23 cellular contexts compared by ENCODE assay signal in the genomic region with DNA sequence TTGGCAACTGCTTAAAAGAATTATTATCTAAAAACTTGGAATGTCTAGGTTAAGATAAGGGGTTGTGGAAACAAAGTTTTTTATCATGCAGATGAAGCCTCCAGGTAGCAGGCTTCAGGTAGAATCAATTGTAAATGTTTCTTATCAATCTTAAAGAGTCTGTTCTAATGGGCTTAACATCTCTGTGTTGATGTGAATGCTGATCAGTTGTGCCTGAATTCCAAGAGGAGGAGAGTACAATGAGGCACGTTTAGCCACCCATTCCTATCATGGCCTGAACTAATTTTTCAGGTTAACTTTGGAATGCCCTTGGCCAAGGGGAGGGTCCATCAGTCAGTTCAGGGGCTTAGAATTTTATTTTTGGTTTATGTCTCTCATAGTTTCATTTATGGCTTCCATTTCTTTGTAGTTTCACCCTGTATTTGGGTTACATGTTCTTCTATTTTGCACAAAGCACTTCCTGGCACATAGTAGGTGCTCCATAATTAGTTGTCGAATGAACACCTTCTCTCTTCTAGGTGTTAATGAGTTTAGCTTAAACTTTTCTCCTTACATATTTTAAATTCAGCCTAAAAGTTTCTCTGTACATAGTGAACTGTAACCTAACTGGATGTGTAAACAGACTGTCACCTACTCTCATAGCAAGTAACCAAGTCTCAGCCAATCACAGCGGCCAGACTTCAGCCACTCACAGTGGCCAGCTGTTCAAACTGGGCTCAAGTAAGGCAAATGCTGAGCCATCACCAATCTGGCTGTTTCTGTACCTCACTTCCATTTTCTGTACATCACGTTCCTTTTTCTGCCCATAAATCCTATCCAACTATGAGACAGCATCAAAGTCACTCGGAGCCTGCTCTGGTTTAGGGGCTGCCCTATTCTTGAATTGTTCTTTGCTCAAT. TPM values are rescaled to one million over a fixed set of nuclear protein-coding genes. Genes with fewer than 3 reads are reported as not detected.
DNase-seq lines count a peak whose midpoint lies in the region; ATAC-seq, FAIRE-seq and TF ChIP-seq lines count a peak whose summit lies in the region.
"Had no signal": no experiment of that assay in that cellular context is flagged by ENCODE, and none has a peak within 500 bp of the region (broad histone marks: within the 10 kb centered on the region; RNA-seq: fewer than 3 reads in every experiment).

No MANE protein-coding gene starts in this region.

- no peak overlapping the region for H2BK15ac ChIP-seq in H1 (ENCODE audit: low read length)

- no peak overlapping the region for H2BK5ac ChIP-seq in H1 (ENCODE audit: low read depth, low read length)

- no peaks in the 10 kb centered on the region for H3K79me2 ChIP-seq in H1 (ENCODE audit: control insufficient read depth in 1 of 2, insufficient read depth in 2 of 2, low read length in 2 of 2)
- H3K79me2 ChIP-seq: parathyroid adenoma had no signal

- no peak overlapping the region for H3K4me3 Mint-ChIP-seq in activated CD8-positive, alpha-beta memory T cell treated with anti-CD3 and anti-CD28 coated beads, Interleukin-2, amount 10 ng/mL, durations not matched to agents 7 days and 5 days

- peak overlapping the region in 1 of 2 experiments; percentile 56; a peak in 2 of 4 replicates for H3K4me2 ChIP-seq in H1 (ENCODE audit: insufficient read depth in 1 of 2, low read depth in 2 of 2, low read length in 2 of 2)
- H3K4me2 ChIP-seq: SK-N-SH had no signal

- H3K4me1 ChIP-seq in H1 (replicated peaks in 1 of 4; ENCODE audit: control insufficient read depth in 3 of 4, insufficient read depth in 4 of 4, low read length in 3 of 4) (peaks cover 0 to 6% (median 2%) of the 10 kb centered on the region in 4 experiments; a peak in 3 of 7 replicates), pancreas (peaks cover 0 to 6% (median 0%) of the 10 kb centered on the region in 3 donors)
- H3K4me1 ChIP-seq: foreskin keratinocyte, HAP-1, parathyroid adenoma, testis had no signal

- no peak overlapping the region for H3K14ac ChIP-seq in H1 (ENCODE audit: insufficient read length)

- H3K9me3 Mint-ChIP-seq in activated CD8-positive, alpha-beta memory T cell treated with anti-CD3 and anti-CD28 coated beads, Interleukin-2, amount 10 ng/mL, durations not matched to agents 7 days and 5 days (ENCODE audit: low read depth), result no peaks in the 10 kb centered on the region

- 0 out of 2 replicates have a peak overlapping the region, but pooled peaks have one; percentile 82 for H2AK5ac ChIP-seq in H1 (ENCODE audit: low read depth, low read length)

- no peak overlapping the region for H3K23ac ChIP-seq in H1 (ENCODE audit: insufficient read length)

- no peak overlapping the region for H4K5ac ChIP-seq in H1 (ENCODE audit: insufficient read length, low read depth, low read length)

- H3K27ac ChIP-seq in H1 (ENCODE audit: low read depth, low read length) (no peak overlapping the region), pancreas (no peak overlapping the region)
- H3K27ac ChIP-seq: foreskin keratinocyte, parathyroid adenoma, skin epidermis, testis had no signal

- H2BK120ac ChIP-seq in H1 (replicated peaks; ENCODE audit: low read depth, low read length), result no peak overlapping the region

- TF ChIP-seq POLR2A in H1 (IDR thresholded peaks at IDR 0.05; ENCODE audit: control extremely low read depth in 1 of 2, low read depth in 2 of 2, low read length in 2 of 2), result no peak

- 74% methylated on average over 5 of the region's 5 CpGs; no CpG with 5 or more reads in 1 of the 2 experiments for WGBS in H1 (ENCODE audit: extremely low coverage in 1 of 2, insufficient coverage in 1 of 2, insufficient read length in 1 of 2, insufficient replicate concordance in 2 of 2, low coverage in 1 of 2, low lambda C conversion rate in 2 of 2, missing lambda C conversion rate in 1 of 2), 2 experiments
- 36 to 37% methylated on average over 5 of the region's 5 CpGs for WGBS in pancreas, 2 donors

- H3K4ac ChIP-seq in H1 (replicated peaks; ENCODE audit: insufficient read length, low read depth, low read length), result no peak overlapping the region

- H2BK20ac ChIP-seq in H1 (ENCODE audit: low read length), result no peak overlapping the region

- no peak overlapping the region for H3K27ac Mint-ChIP-seq in activated CD8-positive, alpha-beta memory T cell treated with anti-CD3 and anti-CD28 coated beads, Interleukin-2, amount 10 ng/mL, durations not matched to agents 7 days and 5 days

- POLR2A ChIA-PET in H1 (lab: Charles Lee; ENCODE audit: partially characterized antibody), result interaction anchor here (0.6 to 0.8 kb wide), 2 partner anchors 9 to 66 kb away, joined by 3 read pairs; no protein-coding TSS in a partner anchor

- peaks cover 2% of the 10 kb centered on the region for H3K36me3 Mint-ChIP-seq in activated CD8-positive, alpha-beta memory T cell treated with anti-CD3 and anti-CD28 coated beads, Interleukin-2, amount 10 ng/mL, durations not matched to agents 7 days and 5 days

- no peak overlapping the region for H3K9ac ChIP-seq in H1 (replicated peaks in 1 of 4; ENCODE audit: extremely low read depth in 1 of 4, low read depth in 3 of 4, low read length in 3 of 4)
- H3K9ac ChIP-seq: parathyroid adenoma, SK-N-SH had no signal

- TF ChIP-seq EP300 in H1 (IDR thresholded peaks at IDR 0.05; ENCODE audit: borderline replicate concordance in 1 of 2, low read depth in 2 of 2, low read length in 2 of 2), result no peak

- H3K56ac ChIP-seq in H1 (replicated peaks; ENCODE audit: insufficient read length, low read depth, low read length), result no peak overlapping the region

- no peak overlapping the region for H2BK12ac ChIP-seq in H1 (ENCODE audit: low read depth, low read length)

- TF ChIP-seq CTCF in LNCaP clone FGC (IDR thresholded peaks at IDR 0.05; ENCODE audit: control insufficient read depth, extremely low read depth, insufficient read depth), result no peak
- no peak for TF ChIP-seq CTCF in H1 (IDR thresholded peaks at IDR 0.05; ENCODE audit: control extremely low read depth in 1 of 3, insufficient read depth in 1 of 3, low read depth in 1 of 3, low read length in 3 of 3)
- TF ChIP-seq CTCF in pancreas (IDR thresholded peaks at IDR 0.05), result no peak

- H3K4me3 ChIP-seq in LNCaP clone FGC (ENCODE audit: low read depth, low read length) (no peak overlapping the region), H1 (ENCODE audit: extremely low read depth in 1 of 4, insufficient read depth in 2 of 4, low read depth in 3 of 4, low read length in 4 of 4) (no peak overlapping the region; a peak in 1 of 8 replicates), pancreas (no peak overlapping the region)
- H3K4me3 ChIP-seq: HAP-1, skin epidermis, testis had no signal

- FAIRE-seq in GM19239 (lab: Jason Lieb, UNC) (peak; percentile 56), H1 (lab: Jason Lieb, UNC) (no peak), pancreas (lab: Jason Lieb, UNC) (no peak)

- H3K18ac ChIP-seq in H1 (ENCODE audit: extremely low read depth, low read length), result no peak overlapping the region; the same call in 1 of the 2 replicates

- no peak overlapping the region for H4K8ac ChIP-seq in H1 (ENCODE audit: extremely low read depth, insufficient read depth, low read length)

- CTCF ChIA-PET in H1 (lab: Charles Lee; ENCODE audit: partially characterized antibody), result interaction anchor here (1.0 to 1.4 kb wide), 3 partner anchors 11 to 24 kb away, joined by 3 to 4 read pairs (median 3); no protein-coding TSS in a partner anchor
- CTCF ChIA-PET in activated CD8-positive, alpha-beta memory T cell treated with anti-CD3 and anti-CD28 coated beads, Interleukin-2, amount 10 ng/mL, durations not matched to agents 7 days and 5 days (lab: Charles Lee), result no interaction called here

- H3K36me3 ChIP-seq in H1 (ENCODE audit: control insufficient read depth in 2 of 4, insufficient read depth in 4 of 4, low read length in 3 of 4) (no peaks in the 10 kb centered on the region), pancreas (no peaks in the 10 kb centered on the region)
- H3K36me3 ChIP-seq: HAP-1 had no signal

- H3K79me1 ChIP-seq in H1 (ENCODE audit: low read depth, low read length), result no peaks in the 10 kb centered on the region

- H3K27me3 ChIP-seq in H1 (replicated peaks in 1 of 4; ENCODE audit: control insufficient read depth in 3 of 4, extremely low read depth in 1 of 4, insufficient read depth in 3 of 4, low read length in 3 of 4) (no peaks in the 10 kb centered on the region), pancreas (no peaks in the 10 kb centered on the region)
- H3K27me3 ChIP-seq: testis had no signal

- TF ChIP-seq RAD21 in H1 (IDR thresholded peaks at IDR 0.05 in 1 of 2, conservative IDR thresholded peaks at IDR 0.05 in 1 of 2; ENCODE audit: low read depth in 2 of 2, low read length in 2 of 2), result no peak

- H3K9me3 ChIP-seq in H1 (ENCODE audit: insufficient read depth in 2 of 2, low read depth in 1 of 2, low read length in 1 of 2), result no peaks in the 10 kb centered on the region
- no peaks in the 10 kb centered on the region for H3K9me3 ChIP-seq in pancreas
- H3K9me3 ChIP-seq: HAP-1, SK-N-SH, testis had no signal

- H3K27me3 Mint-ChIP-seq in activated CD8-positive, alpha-beta memory T cell treated with anti-CD3 and anti-CD28 coated beads, Interleukin-2, amount 10 ng/mL, durations not matched to agents 7 days and 5 days, result peaks cover 28% of the 10 kb centered on the region

- no peaks in the 10 kb centered on the region for H4K20me1 ChIP-seq in H1 (replicated peaks in 1 of 2; ENCODE audit: control insufficient read depth in 1 of 2, insufficient read depth in 2 of 2, low read length in 2 of 2)

- DNase-seq in GM19239 (ENCODE audit: insufficient read length, low spot score), result no peak
- peak; percentile 15 for DNase-seq in LNCaP clone FGC (ENCODE audit: low read depth)
- no peak for DNase-seq in H1 (ENCODE audit: low read depth in 1 of 2, low spot score in 2 of 2)
- peak in 2 of 6 donors; percentile 59 to 61 for DNase-seq in pancreas
- no peak for DNase-seq in activated CD8-positive, alpha-beta memory T cell treated with anti-CD3 and anti-CD28 coated beads, Interleukin-2, amount 10 ng/mL, durations not matched to agents 7 days and 5 days
- DNase-seq in activated CD4-positive, CD25-positive, alpha-beta regulatory T cell (lab: John Stamatoyannopoulos, UW), result no peak
- no peak for DNase-seq in KG1 (lab: John Stamatoyannopoulos, UW)
- DNase-seq: activated CD4-positive, alpha-beta T cell treated with anti-CD3 and anti-CD28 coated beads for 48 hours; activated CD8-positive, alpha-beta memory T cell treated with anti-CD3 and anti-CD28 coated beads, Interleukin-2, amount 50 U/mL, for 48 hours; activated naive CD4-positive, alpha-beta T cell; aorta; DMS153; foreskin keratinocyte; Karpas-422; left cardiac atrium; NCI-H345; SK-N-SH; testis had no signal

- peak; percentile 92 to 99 (median 94) for ATAC-seq in pancreas
- no peak for ATAC-seq in activated CD8-positive, alpha-beta memory T cell treated with anti-CD3 and anti-CD28 coated beads, Interleukin-2, amount 10 ng/mL, durations not matched to agents 7 days and 5 days
- ATAC-seq: foreskin keratinocyte had no signal

- no peak overlapping the region for H2AFZ ChIP-seq in H1 (ENCODE audit: low read length)
- H2AFZ ChIP-seq: parathyroid adenoma had no signal

- peaks cover 12% of the 10 kb centered on the region for H3K4me1 Mint-ChIP-seq in activated CD8-positive, alpha-beta memory T cell treated with anti-CD3 and anti-CD28 coated beads, Interleukin-2, amount 10 ng/mL, durations not matched to agents 7 days and 5 days

- no peaks in the 10 kb centered on the region for H3K23me2 ChIP-seq in H1 (ENCODE audit: low read depth, low read length)

- H4K91ac ChIP-seq in H1 (replicated peaks; ENCODE audit: insufficient read length, low read length), result no peak overlapping the region

- intact Hi-C loops in pancreas (cut with DNase I), result no loop called here

RNA-seq across cellular contexts. Expression of gene ALOX5, which starts 34.7 kb away (rescaled TPM):
- total RNA-seq in H1 (2021; fragmentation: NEBNext Ultra II Directional; extraction: Animal tissue kit (Norgen Biotek cat#: 25700)), result 1.2 and 1.6 TPM in 2 replicates
- polyA plus RNA-seq in H1 (2011; rRNA removed), result 3.8 and 7.7 TPM in 2 replicates
- polyA plus RNA-seq in H1 (2011; cell fraction: cytosol; rRNA removed), result 4.7 TPM
- polyA plus RNA-seq in H1 (2011; cell fraction: nucleus; rRNA removed), result 21.0 TPM
- 2.4 to 5.1 TPM (median 3.2 TPM) in 4 replicates for polyA plus RNA-seq in H1 (2012, experiment 1 of 2)
- polyA plus RNA-seq in H1 (2012, experiment 2 of 2), result 1.1 TPM
- polyA plus RNA-seq in H1 (2013, experiment 1 of 2), result 2.0 TPM
- polyA plus RNA-seq in H1 (2013, experiment 2 of 2), result 2.0 TPM
- polyA minus RNA-seq in H1 (2011; rRNA and poly(A)+ RNA removed), result 2.5 and 3.4 TPM in 2 replicates
- 2.1 TPM for polyA minus RNA-seq in H1 (2011; cell fraction: cytosol; rRNA and poly(A)+ RNA removed)
- 6.6 TPM for polyA minus RNA-seq in H1 (2011; cell fraction: nucleus; rRNA and poly(A)+ RNA removed)
- total RNA-seq in pancreas, result 10 to 100 TPM in 5 of 6 donors, 1 to 10 TPM in 1; 6.2 to 35.0 (median 30.8) TPM
- 10 to 100 TPM; 26.0 to 44.3 TPM for polyA plus RNA-seq in pancreas
- total RNA-seq in activated CD8-positive, alpha-beta memory T cell treated with anti-CD3 and anti-CD28 coated beads, Interleukin-2, amount 10 ng/mL, durations not matched to agents 7 days and 5 days, result 1 to 10 TPM; 1.9 to 8.9 TPM
- total RNA-seq: chondrocyte, foreskin keratinocyte had no signal
- polyA plus RNA-seq: BJ, foreskin keratinocyte, SK-N-SH had no signal
